Comparison of ENCODE assay signal across 8 cellular contexts in the genomic region with DNA sequence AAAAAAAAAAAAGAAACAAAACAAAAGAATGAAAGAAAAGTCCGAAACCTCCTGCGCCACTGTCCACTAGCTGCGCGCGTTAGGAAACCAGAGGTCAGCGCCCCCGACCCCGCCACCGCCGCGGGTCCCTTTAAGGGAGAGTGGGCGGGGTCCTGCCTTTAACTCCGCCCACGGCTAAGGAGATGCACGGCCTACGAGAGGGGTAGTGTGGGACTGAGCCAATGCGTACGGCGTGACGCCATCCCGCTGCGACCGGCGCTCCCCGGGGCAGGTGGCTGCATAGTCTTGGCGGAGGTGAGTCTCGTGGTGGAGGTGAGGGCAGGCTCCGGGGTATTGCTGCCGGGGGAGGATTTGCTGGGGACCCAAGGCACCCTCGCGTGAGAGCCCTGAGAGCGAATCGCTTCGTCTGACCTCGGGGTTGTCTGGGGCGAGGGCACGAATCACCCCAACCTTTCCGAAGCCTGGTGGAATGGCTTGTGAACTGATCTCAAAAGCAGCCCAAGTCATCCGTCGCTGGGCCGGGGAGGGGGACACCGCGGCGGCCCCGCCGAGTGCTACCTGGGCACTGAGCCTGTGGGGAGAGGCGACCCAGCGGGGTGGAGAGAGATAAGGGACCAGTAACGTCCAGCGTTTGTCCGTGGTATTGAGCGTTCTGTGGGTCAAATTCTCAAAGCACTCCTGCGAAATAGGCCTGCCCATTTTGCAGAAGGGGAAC. TPM values are rescaled to one million over a fixed set of nuclear protein-coding genes. Genes with fewer than 3 reads are reported as not detected.
DNase-seq lines count a peak whose midpoint lies in the region; ATAC-seq and TF ChIP-seq lines count a peak whose summit lies in the region.

A gene (plus strand): TSS at position 241 of the 715 bp plus-strand sequence. CDS start 1,319 bp downstream, outside the sequence.

- H3K4me3 Mint-ChIP-seq in activated T-helper 2 cell treated with anti-CD3 and anti-CD28 coated beads, Interferon-gamma antibody, Interleukin-2, Interleukin-4, amounts not matched to agents 10 μg/mL and 5 μg/mL and 100 μg/mL, durations not matched to agents 14 hours and 24 hours and 36 hours (ENCODE audit: low read depth), result peak within 1 kb of the TSS; percentile 90
- peak within 1 kb of the TSS; percentile 99 for H3K4me3 Mint-ChIP-seq in natural killer cell

- no peaks in the 10 kb centered on the region for H3K27me3 ChIP-seq in RWPE2 (ENCODE audit: insufficient read depth, poor library complexity, severe bottlenecking)

- peaks cover 37% of the 10 kb centered on the region for H3K36me3 Mint-ChIP-seq in activated T-helper 2 cell treated with anti-CD3 and anti-CD28 coated beads, Interferon-gamma antibody, Interleukin-2, Interleukin-4, amounts not matched to agents 10 μg/mL and 5 μg/mL and 100 μg/mL, durations not matched to agents 14 hours and 24 hours and 36 hours (ENCODE audit: low read depth)
- no peaks in the 10 kb centered on the region for H3K36me3 Mint-ChIP-seq in natural killer cell

- peak within 1 kb of the TSS; percentile 24 for H3K27ac ChIP-seq in RWPE2 (ENCODE audit: poor library complexity, severe bottlenecking)

- TF ChIP-seq CTCF in LNCaP clone FGC (IDR thresholded peaks at IDR 0.05; ENCODE audit: control insufficient read depth, extremely low read depth, insufficient read depth) (no peak), RWPE2 (IDR thresholded peaks at IDR 0.05; ENCODE audit: poor library complexity, severe bottlenecking) (no peak), natural killer cell (IDR thresholded peaks at IDR 0.05) (no peak)

- ATAC-seq in RWPE2 (ENCODE audit: low read depth), result peak; percentile 100
- peak; percentile 99 to 100 (median 100) for ATAC-seq in natural killer cell

- H3K27me3 Mint-ChIP-seq in activated T-helper 2 cell treated with anti-CD3 and anti-CD28 coated beads, Interferon-gamma antibody, Interleukin-2, Interleukin-4, amounts not matched to agents 10 μg/mL and 5 μg/mL and 100 μg/mL, durations not matched to agents 14 hours and 24 hours and 36 hours (ENCODE audit: low read depth), result no peaks in the 10 kb centered on the region
- H3K27me3 Mint-ChIP-seq in natural killer cell (ENCODE audit: low read depth in 2 of 2), result no peaks in the 10 kb centered on the region

- peaks cover 32% of the 10 kb centered on the region for H3K36me3 ChIP-seq in RWPE2 (ENCODE audit: low read depth)

- intact Hi-C loops in activated T-helper 2 cell treated with anti-CD3 and anti-CD28 coated beads, Interferon-gamma antibody, Interleukin-2, Interleukin-4, amounts not matched to agents 10 μg/mL and 5 μg/mL and 100 μg/mL, durations not matched to agents 14 hours and 24 hours and 36 hours (cut with micrococcal nuclease), result loop anchor here (1.0 to 5.0 kb wide), 5 partner anchors 13 to 584 kb away; a partner anchor contains a TSS
- intact Hi-C loops in natural killer cell (cut with micrococcal nuclease), result loop anchor here (1.0 to 5.0 kb wide), 4 partner anchors 13 to 155 kb away; a partner anchor contains a TSS

- H3K4me1 Mint-ChIP-seq in activated T-helper 2 cell treated with anti-CD3 and anti-CD28 coated beads, Interferon-gamma antibody, Interleukin-2, Interleukin-4, amounts not matched to agents 10 μg/mL and 5 μg/mL and 100 μg/mL, durations not matched to agents 14 hours and 24 hours and 36 hours (ENCODE audit: low read depth), result peaks cover 8% of the 10 kb centered on the region
- peaks cover 10 to 17% of the 10 kb centered on the region in 2 donors for H3K4me1 Mint-ChIP-seq in natural killer cell

- peak within 1 kb of the TSS; percentile 72 for H3K4me3 ChIP-seq in LNCaP clone FGC (ENCODE audit: low read depth, low read length)
- H3K4me3 ChIP-seq in RWPE2 (ENCODE audit: severe bottlenecking), result peak within 1 kb of the TSS; percentile 75

- peak within 1 kb of the TSS; percentile 90 for H3K27ac Mint-ChIP-seq in activated T-helper 2 cell treated with anti-CD3 and anti-CD28 coated beads, Interferon-gamma antibody, Interleukin-2, Interleukin-4, amounts not matched to agents 10 μg/mL and 5 μg/mL and 100 μg/mL, durations not matched to agents 14 hours and 24 hours and 36 hours
- H3K27ac Mint-ChIP-seq in natural killer cell, result peak within 1 kb of the TSS; percentile 95 to 99

- no peaks in the 10 kb centered on the region for H3K9me3 ChIP-seq in RWPE2 (ENCODE audit: severe bottlenecking)

- peaks cover 4% of the 10 kb centered on the region for H3K4me1 ChIP-seq in RWPE2 (ENCODE audit: insufficient read depth, poor library complexity, severe bottlenecking)

- no peaks in the 10 kb centered on the region for H3K9me3 Mint-ChIP-seq in activated T-helper 2 cell treated with anti-CD3 and anti-CD28 coated beads, Interferon-gamma antibody, Interleukin-2, Interleukin-4, amounts not matched to agents 10 μg/mL and 5 μg/mL and 100 μg/mL, durations not matched to agents 14 hours and 24 hours and 36 hours
- H3K9me3 Mint-ChIP-seq in natural killer cell, result no peaks in the 10 kb centered on the region

- DNase-seq in EL (peak; percentile 84), GOT3 (lab: John Stamatoyannopoulos, UW) (peak; percentile 73), LNCaP clone FGC (ENCODE audit: low read depth) (peak; percentile 87), RWPE2 (ENCODE audit: low spot score) (peak; percentile 89), fibroblast of peridontal ligament (ENCODE audit: extremely low read depth) (peak; percentile 76), natural killer cell (peak; percentile 88)
- peak; percentile 89 for DNase-seq in activated T-helper 2 cell treated with anti-CD3 and anti-CD28 coated beads, Interferon-gamma antibody, Interleukin-2, Interleukin-4, amounts not matched to agents 10 μg/mL and 5 μg/mL and 100 μg/mL, durations not matched to agents 14 hours and 24 hours and 36 hours (ENCODE audit: low spot score)
- DNase-seq in stimulated activated naive CD4-positive, alpha-beta T cell treated with Interleukin-2 at 50 U/mL for 16 hours (lab: John Stamatoyannopoulos, UW), result peak; percentile 92

RNA-seq across cellular contexts. Expression of the gene that starts here (rescaled TPM):
- total RNA-seq in activated T-helper 2 cell treated with anti-CD3 and anti-CD28 coated beads, Interferon-gamma antibody, Interleukin-2, Interleukin-4, amounts not matched to agents 10 μg/mL and 5 μg/mL and 100 μg/mL, durations not matched to agents 14 hours and 24 hours and 36 hours, result 28.3 and 29.4 TPM in 2 replicates
- total RNA-seq in natural killer cell, result 10 to 100 TPM in 2 of 3 donors, 1 to 10 TPM in 1; 6.8 to 12.0 (median 10.4) TPM

Comparison
In these comparisons a context has a peak if more than half of its experiments do, and no peak if none do; other contexts are left out.
1. Peak in every context shown above with its lines: DNase-seq, ATAC-seq, H3K4me3 ChIP-seq and H3K27ac ChIP-seq.